Comparison of ENCODE assay signal across 25 cellular contexts in the genomic region with DNA sequence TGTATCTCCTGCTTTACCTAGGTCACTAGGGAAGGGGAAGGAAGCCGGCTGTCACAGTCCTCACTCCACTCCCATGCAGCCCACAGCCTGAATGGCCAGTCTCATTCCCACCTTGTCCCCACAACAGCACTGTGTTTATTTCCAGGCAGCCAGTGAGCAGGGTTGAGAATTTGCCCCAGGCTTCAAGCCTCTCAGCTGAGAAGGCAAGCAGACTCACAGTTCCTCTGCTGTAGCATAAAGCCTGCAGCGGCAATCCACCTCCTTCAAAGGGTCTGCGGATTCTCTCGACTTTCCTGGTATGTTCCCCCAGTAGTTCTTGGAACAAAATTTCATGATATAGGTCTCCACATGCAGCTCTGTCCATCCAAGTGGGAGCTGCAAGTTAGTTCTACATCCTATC.
"Had no signal": no experiment of that assay in that cellular context is flagged by ENCODE, and none has a peak within 500 bp of the region (broad histone marks: within the 10 kb centered on the region; RNA-seq: fewer than 3 reads in every experiment).

No MANE protein-coding gene starts in this region.

- H3K27ac ChIP-seq: coronary artery, heart right ventricle, left ventricle myocardium inferior, neutrophil, ovary, psoas muscle, right lobe of liver, transverse colon, uterus had no signal

- ATAC-seq: activated CD4-positive, alpha-beta T cell treated with anti-CD3 and anti-CD28 coated beads for 36 hours; activated naive CD8-positive, alpha-beta T cell treated with anti-CD3 and anti-CD28 coated beads, Interleukin-2, amount 50 U/mL, for 24 hours; heart right ventricle; natural killer cell; psoas muscle; right lobe of liver; stimulated activated naive B cell treated with anti-CD40 and anti-IgM and Interleukin-4, amounts not matched to agents 10 μg/mL and 1 μg/mL and 100 μg/mL, for 72 hours had no signal

- H3K4me2 ChIP-seq: smooth muscle cell had no signal

- FAIRE-seq: endometrium had no signal

- H3K4me3 ChIP-seq: coronary artery, heart right ventricle, left ventricle myocardium inferior, ovary, psoas muscle, right lobe of liver, smooth muscle cell, transverse colon, uterus had no signal

- DNase-seq: activated B cell treated with CpG ODN at 0.5 μM for 24 hours; activated CD4-positive, alpha-beta T cell treated with anti-CD3 and anti-CD28 coated beads for 36 hours; activated CD4-positive, alpha-beta T cell treated with anti-CD3 and anti-CD28 coated beads, Interleukin-2, amount 50 U/mL, for 48 hours; activated effector memory CD4-positive, alpha-beta T cell treated with anti-CD3 and anti-CD28 coated beads, Interleukin-2, amount 50 U/mL, for 16 hours; activated naive CD4-positive, alpha-beta T cell treated with anti-CD3 and anti-CD28 coated beads, Interleukin-2, amount 10 ng/mL, durations not matched to agents 7 days and 5 days; activated naive CD8-positive, alpha-beta T cell treated with anti-CD3 and anti-CD28 coated beads, Interleukin-2, amount 50 U/mL, for 24 hours; cerebellar nuclear complex; heart right ventricle; immature natural killer cell; kidney glomerular epithelial cell; left ventricle myocardium inferior; midbrain; natural killer cell; ovary; psoas muscle; right lobe of liver; stimulated activated CD4-positive, alpha-beta T cell treated with anti-CD3 and anti-CD28 coated beads, Interleukin-15, amount 100 ng/mL, for 24 hours; stimulated activated naive B cell treated with anti-CD40 and anti-IgM and Interleukin-4, amounts not matched to agents 10 μg/mL and 1 μg/mL and 100 μg/mL, for 72 hours; T1000; transverse colon; uterus had no signal

- H3K36me3 ChIP-seq: heart right ventricle, left ventricle myocardium inferior, neutrophil, ovary, right lobe of liver, transverse colon, uterus had no signal

- H3K9me3 ChIP-seq: heart right ventricle, left ventricle myocardium inferior, neutrophil, ovary, psoas muscle, right lobe of liver, transverse colon, uterus had no signal

- H3K27me3 ChIP-seq: neutrophil, ovary, right lobe of liver, transverse colon, uterus had no signal

- H3K4me1 ChIP-seq: heart right ventricle, left ventricle myocardium inferior, psoas muscle, right lobe of liver, transverse colon, uterus had no signal
